11 cellular contexts compared by ENCODE assay signal in genomic region chr13:32429406-32429909, GRCh38. TPM values are rescaled to one million over a fixed set of nuclear protein-coding genes. Genes with fewer than 3 reads are reported as not detected.
DNase-seq lines count a peak whose midpoint lies in the region; ATAC-seq, FAIRE-seq and TF ChIP-seq lines count a peak whose summit lies in the region.
"Had no signal": no experiment of that assay in that cellular context is flagged by ENCODE, and none has a peak within 500 bp of the region (broad histone marks: within the 10 kb centered on the region; RNA-seq: fewer than 3 reads in every experiment).

No MANE protein-coding gene starts in this region.

- H3K4me3 ChIP-seq in BLaER1 (no peak overlapping the region), GM06990 (replicated peaks; ENCODE audit: low read depth, low read length) (peak overlapping the region; percentile 82; the same call in 1 of the 2 replicates), K562 (no peak overlapping the region), psoas muscle (no peak overlapping the region)

- H3K27ac ChIP-seq in BLaER1 (no peak overlapping the region), K562 (ENCODE audit: extremely low read depth, low read depth, low read length) (no peak overlapping the region), psoas muscle (peak overlapping the region; percentile 88)

- TF ChIP-seq EP300 in K562 (IDR thresholded peaks at IDR 0.05; ENCODE audit: low read length) = no peak

- DNase-seq in GM06990 (ENCODE audit: extremely low read depth, insufficient read length) (no peak), K562 (ENCODE audit: extremely low read depth in 1 of 4, low spot score in 3 of 4) (no peak), psoas muscle (no peak), dedifferentiated amniotic fluid mesenchymal stem cell (ENCODE audit: extremely low spot score) (no peak), activated gamma-delta T cell (lab: John Stamatoyannopoulos, UW) (no peak)
- DNase-seq in activated CD8-positive, alpha-beta memory T cell treated with anti-CD3 and anti-CD28 coated beads, Interleukin-2, amount 50 U/mL, for 48 hours = no peak
- DNase-seq in activated CD4-positive, CD25-positive, alpha-beta regulatory T cell treated with anti-CD3 and anti-CD28 coated beads, Interleukin-2, amount 50 U/mL, for 72 hours = no peak
- DNase-seq: dermis blood vessel endothelial cell, DMS79 had no signal

- no peak for FAIRE-seq in K562 (lab: Jason Lieb, UNC)

- H3K9me3 ChIP-seq in BLaER1 = no peaks in the 10 kb centered on the region
- H3K9me3 ChIP-seq in K562 (replicated peaks; ENCODE audit: control insufficient read depth, insufficient read depth, low read depth, low read length) = no peaks in the 10 kb centered on the region; the same call in none of the 2 replicates
- H3K9me3 ChIP-seq in psoas muscle = no peaks in the 10 kb centered on the region
- H3K9me3 ChIP-seq: tibial nerve had no signal

- H3K79me2 ChIP-seq in K562 (ENCODE audit: control insufficient read depth, insufficient read depth, low read length) = no peaks in the 10 kb centered on the region

- POLR2A ChIA-PET in K562 (lab: Yijun Ruan, JAX) = interaction anchor here (1.0 to 1.8 kb wide), 2 partner anchors 11 to 19 kb away, joined by 3 to 5 read pairs; no protein-coding TSS in a partner anchor

- no peaks in the 10 kb centered on the region for H3K9me1 ChIP-seq in K562 (ENCODE audit: control insufficient read depth, insufficient read depth, low read length)

- peaks cover 45% of the 10 kb centered on the region for H3K4me1 ChIP-seq in BLaER1
- H3K4me1 ChIP-seq in K562 (replicated peaks in 1 of 2; ENCODE audit: control insufficient read depth in 2 of 2, insufficient read depth in 2 of 2, low read length in 2 of 2) = no peaks in the 10 kb centered on the region
- H3K4me1 ChIP-seq in psoas muscle = peaks cover 11% of the 10 kb centered on the region

- H2AFZ ChIP-seq in K562 (ENCODE audit: low read depth, low read length) = no peak overlapping the region

- peaks cover 16% of the 10 kb centered on the region; the same call in 1 of the 2 replicates for H4K20me1 ChIP-seq in BLaER1
- no peaks in the 10 kb centered on the region for H4K20me1 ChIP-seq in K562 (replicated peaks; ENCODE audit: control insufficient read depth, insufficient read depth, low read length)

- TF ChIP-seq RAD21 in K562 (CRISPR knock-in tag; conservative IDR thresholded peaks at IDR 0.05 in 1 of 2, IDR thresholded peaks at IDR 0.05 in 1 of 2) = no peak

- ATAC-seq in K562 (no peak), psoas muscle (no peak)

- intact Hi-C loops in K562 (cut with micrococcal nuclease) = no loop called here
- intact Hi-C loops in psoas muscle (cut with DNase I) = loop anchor here (5.0 to 10.0 kb wide), 2 partner anchors 105 to 108 kb away; partner anchors contain the start of gene N4BP2L2 (in 2 of the 2)

- no peak for TF ChIP-seq CTCF in GM06990 (IDR thresholded peaks at IDR 0.05; ENCODE audit: insufficient read depth, low read length, poor library complexity, severe bottlenecking)
- no peak for TF ChIP-seq CTCF in K562 (IDR thresholded peaks at IDR 0.05 in 2 of 3, conservative IDR thresholded peaks at IDR 0.05 in 1 of 3; ENCODE audit: insufficient read depth in 2 of 3, low read depth in 1 of 3, low read length in 3 of 3)
- no peak for TF ChIP-seq CTCF in psoas muscle (IDR thresholded peaks at IDR 0.05)

- BruUV-seq in K562 (replicated peaks; lab: Mats Ljungman, UMichigan) = no TSS peak

- TF ChIP-seq POLR2A in K562 (conservative IDR thresholded peaks at IDR 0.05) = no peak

- H3K36me3 ChIP-seq in BLaER1 (peaks cover under 1% of the 10 kb centered on the region; the same call in 1 of the 2 replicates), GM06990 (ENCODE audit: control insufficient read depth, insufficient read depth, low read length) (no peaks in the 10 kb centered on the region), K562 (ENCODE audit: control insufficient read depth, insufficient read depth, low read length) (no peaks in the 10 kb centered on the region), psoas muscle (ENCODE audit: insufficient read depth in 1 of 2, low read depth in 1 of 2) (peaks cover 0 to 38% of the 10 kb centered on the region in 2 donors)

- H3K27me3 ChIP-seq in BLaER1 (no peaks in the 10 kb centered on the region), GM06990 (replicated peaks; ENCODE audit: control insufficient read depth, insufficient read depth, low read length) (no peaks in the 10 kb centered on the region), K562 (ENCODE audit: control insufficient read depth in 2 of 2, insufficient read depth in 2 of 2, low read length in 2 of 2) (no peaks in the 10 kb centered on the region), psoas muscle (ENCODE audit: insufficient read depth in 3 of 3, low read length in 2 of 3) (no peaks in the 10 kb centered on the region)
- H3K27me3 ChIP-seq: tibial nerve had no signal

- H3K4me2 ChIP-seq in BLaER1 = peak overlapping the region; percentile 97
- no peak overlapping the region for H3K4me2 ChIP-seq in K562 (ENCODE audit: insufficient read depth, low read length)

- WGBS in K562 (ENCODE audit: insufficient coverage, low coverage, missing lambda C conversion rate) = 75% methylated on average over 6 of the region's 6 CpGs
- 96 to 97% (median 96%) methylated on average over 6 of the region's 6 CpGs for WGBS in psoas muscle, 3 donors

- H3K9ac ChIP-seq in BLaER1 (no peak overlapping the region), K562 (ENCODE audit: insufficient read depth in 1 of 2, low read depth in 2 of 2, low read length in 2 of 2) (no peak overlapping the region)

- in situ Hi-C loops in K562 (cut with MboI) = no loop called here

- CTCF ChIA-PET in K562 (lab: Yijun Ruan, JAX; ENCODE audit: low intra/inter-chr PET ratio) = no interaction called here

TF ChIP-seq in K562, 482 proteins besides CTCF, POLR2A, EP300 and RAD21:
- TF ChIP-seq ZNF121 (CRISPR knock-in tag; conservative IDR thresholded peaks at IDR 0.05) (peak; percentile 66; the same call in 1 of the 2 replicates), ZFP91 (CRISPR knock-in tag; IDR thresholded peaks at IDR 0.05) (no peak), KLF16 (IDR thresholded peaks at IDR 0.05) (no peak)

RNA-seq across cellular contexts. Expression of gene N4BP2L1, which starts 1.5 kb away (rescaled TPM):
- 0.49 TPM in 1 of 2 replicates, not detected in the other for total RNA-seq in K562 (2011; cell fraction: chromatin; rRNA removed; ENCODE audit: low replicate concordance)
- total RNA-seq in K562 (2011; cell fraction: nucleolus; rRNA removed) = 0.17 TPM in 1 of 2 replicates, not detected in the other
- 0.51 and 0.53 TPM in 2 replicates for total RNA-seq in K562 (2011; cell fraction: nucleoplasm; rRNA removed)
- not detected in 2 replicates for total RNA-seq in K562 (2014; rRNA removed)
- total RNA-seq in K562 (2014; rRNA removed; fragmentation: Illumina TruSeq; extraction: Trizol) = 0.11 and 0.35 TPM in 2 replicates
- 0.23 and 0.33 TPM in 2 replicates for total RNA-seq in K562 (2015; rRNA removed; fragmentation: Illumina TruSeq; extraction: Trizol)
- total RNA-seq in K562 (2021) = 0.29 and 0.36 TPM in 2 replicates
- polyA plus RNA-seq in K562 (2011; rRNA removed) = 0.11 TPM in 2 replicates
- polyA plus RNA-seq in K562 (2011; cell fraction: cytosol; rRNA removed) = 0.01 TPM in 1 of 2 replicates, not detected in the other
- 0.20 and 0.41 TPM in 2 replicates for polyA plus RNA-seq in K562 (2011; cell fraction: nucleus; rRNA removed)
- polyA plus RNA-seq in K562 (2012) = 0.14 and 0.39 TPM in 2 replicates
- 0.06 TPM in 2 replicates for polyA plus RNA-seq in K562 (2014; fragmentation: Illumina TruSeq; extraction: Trizol)
- polyA plus RNA-seq in K562 (2014; fragmentation: Nextera tagmentation; extraction: Ambion mirVana) = under 1 TPM; 0.11 to 0.20 TPM
- 0.11 and 0.24 TPM in 2 replicates for polyA plus RNA-seq in K562 (2014; rRNA removed)
- polyA minus RNA-seq in K562 (2011; rRNA and poly(A)+ RNA removed) = 0.15 TPM in 1 of 2 replicates, not detected in the other
- polyA minus RNA-seq in K562 (2011; cell fraction: cytosol; rRNA and poly(A)+ RNA removed) = not detected in 2 replicates
- polyA minus RNA-seq in K562 (2011; cell fraction: nucleus; rRNA and poly(A)+ RNA removed) = not detected in 2 replicates
- 1 to 10 TPM; 2.7 to 7.3 (median 4.8) TPM for total RNA-seq in psoas muscle
- 1 to 10 TPM; 2.7 to 3.9 (median 3.4) TPM for polyA plus RNA-seq in psoas muscle
